1 cellular context compared by ENCODE assay signal in the genomic region with DNA sequence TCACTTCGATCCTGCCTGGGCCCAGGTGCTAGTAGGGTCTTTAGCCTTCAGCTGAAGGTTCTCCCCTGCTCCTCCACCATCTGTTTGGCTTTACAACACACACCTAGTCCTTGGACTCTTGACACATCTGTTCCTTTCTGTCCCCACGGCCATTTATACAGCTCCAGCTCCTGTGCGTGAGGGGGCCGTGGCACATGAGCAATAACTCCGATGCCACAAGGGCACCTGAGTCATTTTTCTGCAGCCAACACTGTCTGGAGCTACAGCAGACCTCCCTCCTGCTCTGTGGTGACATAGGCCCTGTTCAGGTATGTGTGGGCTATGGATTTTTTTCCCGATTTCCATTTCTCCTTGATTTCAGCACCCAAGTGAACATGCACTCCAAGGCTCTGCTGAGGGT.
TF ChIP-seq lines count a peak whose summit lies in the region.

No MANE protein-coding gene starts in this region.

TF ChIP-seq in H1, 55 proteins besides CTCF, POLR2A, EP300 and RAD21 (continued from another document):
- TF ChIP-seq HDAC2 (IDR thresholded peaks at IDR 0.05; ENCODE audit: borderline replicate concordance in 1 of 2, low read depth in 2 of 2, low read length in 2 of 2), result no peak
- TF ChIP-seq CREB1 (IDR thresholded peaks at IDR 0.05), result no peak
- TF ChIP-seq EZH2 (IDR thresholded peaks at IDR 0.05; ENCODE audit: low read depth, low read length, severe bottlenecking), result no peak
- TF ChIP-seq YY1 (IDR thresholded peaks at IDR 0.05; ENCODE audit: low read depth, low read length), result no peak
- TF ChIP-seq, protein P1, sequence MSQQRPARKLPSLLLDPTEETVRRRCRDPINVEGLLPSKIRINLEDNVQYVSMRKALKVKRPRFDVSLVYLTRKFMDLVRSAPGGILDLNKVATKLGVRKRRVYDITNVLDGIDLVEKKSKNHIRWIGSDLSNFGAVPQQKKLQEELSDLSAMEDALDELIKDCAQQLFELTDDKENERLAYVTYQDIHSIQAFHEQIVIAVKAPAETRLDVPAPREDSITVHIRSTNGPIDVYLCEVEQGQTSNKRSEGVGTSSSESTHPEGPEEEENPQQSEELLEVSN (IDR thresholded peaks at IDR 0.05), result no peak
- no peak for TF ChIP-seq ZNF274 (IDR thresholded peaks at IDR 0.05; ENCODE audit: borderline replicate concordance, extremely low read depth, low read length)
